1 cellular context compared by ENCODE assay signal in the genomic region with DNA sequence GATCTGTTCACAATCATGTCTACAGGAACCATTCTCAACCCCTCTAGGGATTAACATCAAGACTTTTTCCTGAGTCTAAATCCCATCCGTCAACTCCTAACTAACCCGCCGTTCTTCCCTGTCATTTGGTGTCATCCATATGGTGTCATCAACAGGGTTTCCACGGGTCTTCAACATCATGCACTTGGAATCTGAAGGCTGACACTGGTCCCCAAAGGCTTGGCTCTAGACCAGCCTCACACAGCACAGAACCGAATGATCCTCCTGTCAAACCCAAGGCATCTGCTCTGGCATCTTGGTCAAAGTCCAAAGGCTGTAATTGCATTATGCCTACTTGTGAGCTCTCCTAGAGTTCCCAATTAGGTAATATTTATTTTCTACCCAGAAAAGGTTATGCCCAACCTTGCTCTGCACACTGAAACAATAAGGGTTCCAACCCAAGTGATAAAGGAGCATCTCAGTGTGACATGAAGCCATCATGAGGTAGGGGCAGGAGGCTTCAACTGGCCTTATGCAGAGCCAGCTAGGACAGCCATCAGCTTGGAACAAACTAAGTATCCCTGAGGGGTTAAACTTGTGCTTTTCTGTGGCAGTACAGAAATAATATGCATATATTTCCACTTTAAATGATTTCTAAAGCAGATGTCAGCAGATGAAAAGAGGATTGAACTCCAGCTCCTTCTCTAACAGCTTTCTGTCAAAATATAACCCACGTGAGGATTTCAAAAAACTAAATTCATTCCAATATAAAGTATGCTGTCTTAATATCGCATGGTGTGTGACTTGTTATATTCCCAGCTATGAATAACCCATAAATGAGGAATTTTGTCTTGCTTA.
TF ChIP-seq lines count a peak whose summit lies in the region.

No MANE protein-coding gene starts in this region.

TF ChIP-seq in GM12891, 5 proteins besides CTCF, POLR2A, EP300 and RAD21:
- TF ChIP-seq POLR2AphosphoS5 (IDR thresholded peaks at IDR 0.05; ENCODE audit: low read depth, low read length): 0 out of 2 replicates have a peak, but pooled peaks have one; percentile 43
- TF ChIP-seq TAF1 (IDR thresholded peaks at IDR 0.05; ENCODE audit: low read depth, low read length): no peak
TF ChIP-seq in GM12891: peak in this region for 1.
